26 cellular contexts compared by ENCODE assay signal in genomic region chr20:2538356-2538755, GRCh38. TPM values are rescaled to one million over a fixed set of nuclear protein-coding genes. Genes with fewer than 3 reads are reported as not detected.
"Had no signal": no experiment of that assay in that cellular context is flagged by ENCODE, and none has a peak within 500 bp of the region (broad histone marks: within the 10 kb centered on the region; RNA-seq: fewer than 3 reads in every experiment).

No MANE protein-coding gene starts in this region.

- H3K27me3 ChIP-seq: adrenal gland, MG63 had no signal

- H3K9me3 ChIP-seq: adrenal gland, breast epithelium, MG63 had no signal

- H3K36me3 Mint-ChIP-seq: activated naive CD8-positive, alpha-beta T cell treated with anti-CD3 and anti-CD28 coated beads, Interleukin-2, amount 10 ng/mL, durations not matched to agents 7 days and 5 days; WTC11 had no signal

- H3K4me1 Mint-ChIP-seq: activated naive CD8-positive, alpha-beta T cell treated with anti-CD3 and anti-CD28 coated beads, Interleukin-2, amount 10 ng/mL, durations not matched to agents 7 days and 5 days had no signal

- H3K9me3 Mint-ChIP-seq: activated naive CD8-positive, alpha-beta T cell treated with anti-CD3 and anti-CD28 coated beads, Interleukin-2, amount 10 ng/mL, durations not matched to agents 7 days and 5 days; WTC11 had no signal

- DNase-seq: activated CD4-positive, alpha-beta T cell treated with anti-CD3 and anti-CD28 coated beads for 48 hours; activated CD4-positive, alpha-beta T cell treated with anti-CD3 and anti-CD28 coated beads, Interleukin-2, amount 50 U/mL, for 4 hours; activated CD4-positive, CD25-positive, alpha-beta regulatory T cell treated with anti-CD3 and anti-CD28 coated beads, Interleukin-2, amount 50 U/mL, for 72 hours; activated CD8-positive, alpha-beta memory T cell treated with anti-CD3 and anti-CD28 coated beads, Interleukin-2, amount 50 U/mL, for 48 hours; activated CD8-positive, alpha-beta T cell treated with anti-CD3 and anti-CD28 coated beads, Interleukin-2, amount 10 ng/mL, durations not matched to agents 7 days and 5 days; activated naive CD4-positive, alpha-beta T cell treated with anti-CD3 and anti-CD28 coated beads, Interleukin-2, amount 50 U/mL, for 16 hours; activated naive CD8-positive, alpha-beta T cell treated with anti-CD3 and anti-CD28 coated beads, Interleukin-2, amount 10 ng/mL, durations not matched to agents 7 days and 5 days; activated T-cell treated with anti-CD3 and anti-CD28 coated beads, Interleukin-2, amount 50 U/mL, for 1 hour; adrenal gland; aorta; MG63; MV-4-11; NCI-H1092 treated with DMSO at 0.1 percent for 48 hours; NCI-H1436; NCI-H1694 treated with DMSO at 0.1 percent for 48 hours; NCI-H2029 treated with DMSO at 0.1 percent for 48 hours; NCI-H345; NCI-H510A; NCI-H82; SIG-M5; T-helper 17 cell; T-helper 9 cell had no signal

- H3K27ac ChIP-seq: adrenal gland had no signal

- H3K36me3 ChIP-seq: adrenal gland, breast epithelium, MG63 had no signal

- H3K4me3 Mint-ChIP-seq: activated CD8-positive, alpha-beta T cell treated with anti-CD3 and anti-CD28 coated beads, Interleukin-2, amount 10 ng/mL, durations not matched to agents 7 days and 5 days; activated naive CD8-positive, alpha-beta T cell treated with anti-CD3 and anti-CD28 coated beads, Interleukin-2, amount 10 ng/mL, durations not matched to agents 7 days and 5 days; T-helper 17 cell; WTC11 had no signal

- H3K4me1 ChIP-seq: breast epithelium had no signal

- H3K4me3 ChIP-seq: adrenal gland, breast epithelium, MG63 had no signal

- H3K27ac Mint-ChIP-seq: activated CD8-positive, alpha-beta T cell treated with anti-CD3 and anti-CD28 coated beads, Interleukin-2, amount 10 ng/mL, durations not matched to agents 7 days and 5 days; activated naive CD8-positive, alpha-beta T cell treated with anti-CD3 and anti-CD28 coated beads, Interleukin-2, amount 10 ng/mL, durations not matched to agents 7 days and 5 days; T-helper 17 cell; WTC11 had no signal

- ATAC-seq: activated CD8-positive, alpha-beta T cell treated with anti-CD3 and anti-CD28 coated beads, Interleukin-2, amount 10 ng/mL, durations not matched to agents 7 days and 5 days; T-helper 17 cell; WTC11 had no signal

RNA-seq across cellular contexts. Expression of gene TMC2, which starts 2.0 kb away (rescaled TPM):
- total RNA-seq: activated CD8-positive, alpha-beta T cell treated with anti-CD3 and anti-CD28 coated beads, Interleukin-2, amount 10 ng/mL, durations not matched to agents 7 days and 5 days; activated naive CD8-positive, alpha-beta T cell treated with anti-CD3 and anti-CD28 coated beads, Interleukin-2, amount 10 ng/mL, durations not matched to agents 7 days and 5 days; OCI-LY7; RPMI7951; T-helper 17 cell; WTC11 had no signal
